21 cellular contexts compared by ENCODE assay signal in the genomic region with DNA sequence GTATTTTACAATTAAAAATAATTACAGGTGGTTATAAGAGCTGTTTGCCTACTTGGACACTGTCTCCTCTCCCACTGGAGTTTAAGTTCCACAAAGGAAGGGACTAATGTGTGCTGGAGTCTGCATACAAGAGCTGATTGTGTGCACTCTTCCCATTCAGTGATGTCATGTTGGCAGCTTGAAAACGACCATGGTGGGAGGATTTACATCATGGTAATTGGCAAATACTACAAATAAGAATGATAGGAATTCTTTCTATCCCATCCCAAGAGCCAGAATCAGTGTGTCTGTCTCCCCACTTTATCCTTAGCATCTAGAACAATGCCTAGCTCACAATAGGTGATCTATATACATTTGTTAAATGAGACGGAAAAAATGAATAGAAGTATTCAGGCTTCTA. TPM values are rescaled to one million over a fixed set of nuclear protein-coding genes. Genes with fewer than 3 reads are reported as not detected.
DNase-seq lines count a peak whose midpoint lies in the region; ATAC-seq, FAIRE-seq and TF ChIP-seq lines count a peak whose summit lies in the region.
"Had no signal": no experiment of that assay in that cellular context is flagged by ENCODE, and none has a peak within 500 bp of the region (broad histone marks: within the 10 kb centered on the region; RNA-seq: fewer than 3 reads in every experiment).

No MANE protein-coding gene starts in this region.

- no peaks in the 10 kb centered on the region for H3K27me3 ChIP-seq in GM23248 (replicated peaks; ENCODE audit: insufficient read depth)
- no peaks in the 10 kb centered on the region for H3K27me3 ChIP-seq in astrocyte (ENCODE audit: insufficient read depth, low read length)
- no peaks in the 10 kb centered on the region for H3K27me3 ChIP-seq in suprapubic skin
- no peaks in the 10 kb centered on the region for H3K27me3 ChIP-seq in GM23338 (ENCODE audit: insufficient read depth)

- in situ Hi-C loops in GM23248 (cut with MboI): no loop called here

- TF ChIP-seq CTCF in astrocyte (IDR thresholded peaks at IDR 0.05; ENCODE audit: insufficient read depth, low read depth, low read length): no peak
- TF ChIP-seq CTCF in suprapubic skin (IDR thresholded peaks at IDR 0.05): no peak
- TF ChIP-seq CTCF in GM23338 (conservative IDR thresholded peaks at IDR 0.05; ENCODE audit: low read depth in 2 of 2): no peak

- H3K4me2 ChIP-seq in GM23248 (ENCODE audit: unreplicated experiment) (peak overlapping the region; percentile 32), astrocyte (ENCODE audit: low read length) (no peak overlapping the region), GM23338 (no peak overlapping the region)

- ATAC-seq in left lobe of liver (no peak), GM23338 (no peak), GM21360 (IDR thresholded peaks at IDR 0.05; ENCODE audit: unreplicated experiment) (no peak)
- ATAC-seq: activated CD8-positive, alpha-beta T cell treated with anti-CD3 and anti-CD28 coated beads, Interleukin-2, amount 10 ng/mL, durations not matched to agents 7 days and 5 days; effector memory CD8-positive, alpha-beta T cell; esophagus mucosa; stimulated activated memory B cell treated with anti-CD40 and anti-IgM and Interleukin-4, amounts not matched to agents 10 μg/mL and 1 μg/mL and 100 μg/mL, for 72 hours had no signal

- peak; percentile 53 for DNase-seq in GM23248
- peak; percentile 68 for DNase-seq in astrocyte (ENCODE audit: low read depth)
- peak; percentile 3 for DNase-seq in left lobe of liver (ENCODE audit: low spot score)
- DNase-seq in suprapubic skin (ENCODE audit: low spot score in 2 of 2): no peak
- DNase-seq in GM23338 (ENCODE audit: low spot score): no peak
- DNase-seq in H4 (ENCODE audit: low spot score): no peak
- no peak for DNase-seq in hypothalamus (lab: John Stamatoyannopoulos, UW)
- DNase-seq: activated CD8-positive, alpha-beta T cell treated with anti-CD3 and anti-CD28 coated beads, Interleukin-2, amount 10 ng/mL, durations not matched to agents 7 days and 5 days; activated gamma-delta T cell treated with Interleukin-2 at 50 U/mL for 16 hours; activated T-cell treated with anti-CD3 and anti-CD28 coated beads for 4 hours; CD4-positive, CD25-positive, alpha-beta regulatory T cell; effector memory CD8-positive, alpha-beta T cell; Karpas-422; kidney glomerular epithelial cell; NCI-H1694 treated with DMSO at 0.1 percent for 48 hours; stimulated activated CD4-positive, alpha-beta T cell treated with anti-CD3 and anti-CD28 coated beads, Interleukin-4, amount 100 ng/mL, for 1 hour had no signal

- peak overlapping the region; percentile 45 for H3K27ac Mint-ChIP-seq in astrocyte (ENCODE audit: unreplicated experiment)
- no peak overlapping the region for H3K27ac Mint-ChIP-seq in GM23338
- H3K27ac Mint-ChIP-seq: activated CD8-positive, alpha-beta T cell treated with anti-CD3 and anti-CD28 coated beads, Interleukin-2, amount 10 ng/mL, durations not matched to agents 7 days and 5 days; CD4-positive, CD25-positive, alpha-beta regulatory T cell; effector memory CD8-positive, alpha-beta T cell; stimulated activated memory B cell treated with anti-CD40 and anti-IgM and Interleukin-4, amounts not matched to agents 10 μg/mL and 1 μg/mL and 100 μg/mL, for 72 hours; T-helper 1 cell treated with Interleukin-12 subunit alpha and Interleukin-12 subunit beta and Interleukin-4 antibody, amounts not matched to agents 30 μg/mL and 1 μg/mL, for 36 hours had no signal

- H3K4me3 Mint-ChIP-seq in astrocyte (ENCODE audit: unreplicated experiment): no peak overlapping the region
- no peak overlapping the region for H3K4me3 Mint-ChIP-seq in GM23338
- H3K4me3 Mint-ChIP-seq: activated CD8-positive, alpha-beta T cell treated with anti-CD3 and anti-CD28 coated beads, Interleukin-2, amount 10 ng/mL, durations not matched to agents 7 days and 5 days; CD4-positive, CD25-positive, alpha-beta regulatory T cell; effector memory CD8-positive, alpha-beta T cell; stimulated activated memory B cell treated with anti-CD40 and anti-IgM and Interleukin-4, amounts not matched to agents 10 μg/mL and 1 μg/mL and 100 μg/mL, for 72 hours; T-helper 1 cell treated with Interleukin-12 subunit alpha and Interleukin-12 subunit beta and Interleukin-4 antibody, amounts not matched to agents 30 μg/mL and 1 μg/mL, for 36 hours had no signal

- peaks cover 4% of the 10 kb centered on the region; the same call in 1 of the 2 replicates for H4K20me1 ChIP-seq in GM23248 (ENCODE audit: insufficient read depth)
- H4K20me1 ChIP-seq in astrocyte (ENCODE audit: insufficient read depth, low read length): peaks cover 97% of the 10 kb centered on the region
- no peaks in the 10 kb centered on the region for H4K20me1 ChIP-seq in GM23338 (replicated peaks; ENCODE audit: insufficient read depth)

- H2AFZ ChIP-seq in GM23248 (no peak overlapping the region), astrocyte (ENCODE audit: low read depth, low read length) (no peak overlapping the region), GM23338 (no peak overlapping the region)

- peaks cover 67% of the 10 kb centered on the region for H3K4me1 Mint-ChIP-seq in astrocyte (ENCODE audit: low read depth, unreplicated experiment)
- peaks cover 29% of the 10 kb centered on the region for H3K4me1 Mint-ChIP-seq in GM23338
- H3K4me1 Mint-ChIP-seq: CD4-positive, CD25-positive, alpha-beta regulatory T cell; stimulated activated memory B cell treated with anti-CD40 and anti-IgM and Interleukin-4, amounts not matched to agents 10 μg/mL and 1 μg/mL and 100 μg/mL, for 72 hours had no signal

- H3K36me3 ChIP-seq in GM23248 (ENCODE audit: low read depth) (0 out of 2 replicates have a peak, but pooled peaks cover 8% of the 10 kb centered on the region), astrocyte (ENCODE audit: insufficient read depth, low read length) (no peaks in the 10 kb centered on the region), suprapubic skin (no peaks in the 10 kb centered on the region), GM23338 (ENCODE audit: insufficient read depth) (no peaks in the 10 kb centered on the region)

- H3K27me3 Mint-ChIP-seq in astrocyte (ENCODE audit: low read depth, unreplicated experiment) (peaks cover 3% of the 10 kb centered on the region), GM23338 (ENCODE audit: insufficient read depth, low read depth, poor library complexity) (peaks cover 2% of the 10 kb centered on the region)

- H3K9ac ChIP-seq in GM23248 (no peak overlapping the region), astrocyte (ENCODE audit: low read length) (no peak overlapping the region)

- no peaks in the 10 kb centered on the region for H3K9me2 ChIP-seq in GM23248 (ENCODE audit: insufficient read depth)
- H3K9me2 ChIP-seq in GM23338 (ENCODE audit: insufficient read depth): 0 out of 2 replicates have a peak, but pooled peaks cover 4% of the 10 kb centered on the region

- no peak for FAIRE-seq in astrocyte (lab: Jason Lieb, UNC)
- FAIRE-seq: colon had no signal

- TF ChIP-seq POLR2A in suprapubic skin (IDR thresholded peaks at IDR 0.05): no peak

- peaks cover 94% of the 10 kb centered on the region for H3K79me2 ChIP-seq in GM23248 (ENCODE audit: insufficient read depth)
- peaks cover 92% of the 10 kb centered on the region for H3K79me2 ChIP-seq in astrocyte (ENCODE audit: insufficient read depth, low read length)
- H3K79me2 ChIP-seq in GM23338 (replicated peaks; ENCODE audit: insufficient read depth): no peaks in the 10 kb centered on the region

- WGBS in GM23248 (ENCODE audit: low coverage in 1 of 2, low lambda C conversion rate in 2 of 2, missing lambda C conversion rate in 2 of 2), 2 experiments: 40 to 50% methylated on average over 2 of the region's 2 CpGs
- 45% methylated on average over 2 of the region's 2 CpGs for WGBS in suprapubic skin

- no peaks in the 10 kb centered on the region for H3K9me3 ChIP-seq in GM23248 (ENCODE audit: low read depth)
- H3K9me3 ChIP-seq in astrocyte (ENCODE audit: insufficient read depth, low read depth, low read length): no peaks in the 10 kb centered on the region
- H3K9me3 ChIP-seq in suprapubic skin: no peaks in the 10 kb centered on the region

- H3K27ac ChIP-seq in GM23248: peak overlapping the region; percentile 65
- no peak overlapping the region for H3K27ac ChIP-seq in astrocyte (ENCODE audit: low read depth, low read length)
- H3K27ac ChIP-seq in suprapubic skin: peak overlapping the region; percentile 8
- no peak overlapping the region for H3K27ac ChIP-seq in GM23338 (ENCODE audit: low read depth)

- H3K4me3 ChIP-seq in GM23248 (no peak overlapping the region), astrocyte (ENCODE audit: insufficient read depth, low read depth, low read length) (no peak overlapping the region), suprapubic skin (no peak overlapping the region), GM23338 (no peak overlapping the region)

- H3K9me3 Mint-ChIP-seq in astrocyte (ENCODE audit: unreplicated experiment): no peaks in the 10 kb centered on the region
- H3K9me3 Mint-ChIP-seq in GM23338: no peaks in the 10 kb centered on the region
- H3K9me3 Mint-ChIP-seq: CD4-positive, CD25-positive, alpha-beta regulatory T cell; effector memory CD8-positive, alpha-beta T cell; stimulated activated memory B cell treated with anti-CD40 and anti-IgM and Interleukin-4, amounts not matched to agents 10 μg/mL and 1 μg/mL and 100 μg/mL, for 72 hours; T-helper 1 cell treated with Interleukin-12 subunit alpha and Interleukin-12 subunit beta and Interleukin-4 antibody, amounts not matched to agents 30 μg/mL and 1 μg/mL, for 36 hours had no signal

- H3F3A ChIP-seq in GM23248 (ENCODE audit: insufficient read depth): peaks cover 32% of the 10 kb centered on the region
- no peaks in the 10 kb centered on the region for H3F3A ChIP-seq in GM23338 (replicated peaks; ENCODE audit: low read depth)

- H3K36me3 Mint-ChIP-seq in astrocyte (ENCODE audit: low read depth, unreplicated experiment): peaks cover 45% of the 10 kb centered on the region
- H3K36me3 Mint-ChIP-seq in GM23338 (ENCODE audit: low read depth): no peaks in the 10 kb centered on the region; the same call in 2 of the 3 replicates
- H3K36me3 Mint-ChIP-seq: CD4-positive, CD25-positive, alpha-beta regulatory T cell; stimulated activated memory B cell treated with anti-CD40 and anti-IgM and Interleukin-4, amounts not matched to agents 10 μg/mL and 1 μg/mL and 100 μg/mL, for 72 hours had no signal

- no peak for TF ChIP-seq EP300 in suprapubic skin (IDR thresholded peaks at IDR 0.05)

- H3K4me1 ChIP-seq in GM23248 (ENCODE audit: insufficient read depth) (peaks cover 49% of the 10 kb centered on the region), astrocyte (ENCODE audit: insufficient read depth, low read length) (peaks cover 42% of the 10 kb centered on the region), suprapubic skin (peaks cover 14% of the 10 kb centered on the region), GM23338 (ENCODE audit: insufficient read depth) (peaks cover 13% of the 10 kb centered on the region)

RNA-seq across cellular contexts. Expression of a gene that starts 14.1 kb away (rescaled TPM):
- 352 and 408 TPM in 2 replicates for total RNA-seq in GM23248 (2014; rRNA removed; shearing (Covaris generic))
- polyA plus RNA-seq in GM23248 (2016; fragmentation: Nextera tagmentation; extraction: Ambion mirVana) (312 TPM in 2 replicates), GM23338 (2016; fragmentation: Nextera tagmentation; extraction: Ambion mirVana) (0.14 and 0.40 TPM in 2 replicates)
- total RNA-seq in astrocyte (193 and 369 TPM in 2 replicates), left lobe of liver (0.88 TPM), suprapubic skin (1 to 10 TPM in 3 of 4 donors, under 1 TPM in 1; 0.83 to 3.6 (median 2.0) TPM)
- 0.03 TPM in 1 of 2 replicates, not detected in the other for total RNA-seq in GM23338 (2014; rRNA removed; shearing (Covaris generic))
- total RNA-seq in H4 (2014; rRNA removed; shearing (Covaris generic)): 0.41 and 0.66 TPM in 2 replicates
- total RNA-seq: CD4-positive, CD25-positive, alpha-beta regulatory T cell had no signal

Comparison
In these comparisons a context has a peak if more than half of its experiments do, and no peak if none do; other contexts are left out.
1. DNase-seq: peak in GM23248 (single experiment), astrocyte (single experiment) and left lobe of liver (single experiment); none in suprapubic skin (0 of 2), GM23338 (single experiment), H4 (single experiment) and hypothalamus (0 of 51).
2. H3K27ac ChIP-seq: peak in GM23248 (single experiment) and suprapubic skin (single experiment); none in astrocyte (single experiment) and GM23338 (single experiment).
3. RNA of a gene that starts 14.1 kb away (total RNA-seq): 352 to 408 TPM in GM23248 and 193 to 369 TPM in astrocyte; 0.83 to 3.6 TPM in suprapubic skin, 0.88 TPM in left lobe of liver (single experiment), 0.41 to 0.66 TPM in H4 and 0.03 TPM in GM23338; every median in the first group is over 10 times any median in the second.